8 cellular contexts compared by ENCODE assay signal in the genomic region with DNA sequence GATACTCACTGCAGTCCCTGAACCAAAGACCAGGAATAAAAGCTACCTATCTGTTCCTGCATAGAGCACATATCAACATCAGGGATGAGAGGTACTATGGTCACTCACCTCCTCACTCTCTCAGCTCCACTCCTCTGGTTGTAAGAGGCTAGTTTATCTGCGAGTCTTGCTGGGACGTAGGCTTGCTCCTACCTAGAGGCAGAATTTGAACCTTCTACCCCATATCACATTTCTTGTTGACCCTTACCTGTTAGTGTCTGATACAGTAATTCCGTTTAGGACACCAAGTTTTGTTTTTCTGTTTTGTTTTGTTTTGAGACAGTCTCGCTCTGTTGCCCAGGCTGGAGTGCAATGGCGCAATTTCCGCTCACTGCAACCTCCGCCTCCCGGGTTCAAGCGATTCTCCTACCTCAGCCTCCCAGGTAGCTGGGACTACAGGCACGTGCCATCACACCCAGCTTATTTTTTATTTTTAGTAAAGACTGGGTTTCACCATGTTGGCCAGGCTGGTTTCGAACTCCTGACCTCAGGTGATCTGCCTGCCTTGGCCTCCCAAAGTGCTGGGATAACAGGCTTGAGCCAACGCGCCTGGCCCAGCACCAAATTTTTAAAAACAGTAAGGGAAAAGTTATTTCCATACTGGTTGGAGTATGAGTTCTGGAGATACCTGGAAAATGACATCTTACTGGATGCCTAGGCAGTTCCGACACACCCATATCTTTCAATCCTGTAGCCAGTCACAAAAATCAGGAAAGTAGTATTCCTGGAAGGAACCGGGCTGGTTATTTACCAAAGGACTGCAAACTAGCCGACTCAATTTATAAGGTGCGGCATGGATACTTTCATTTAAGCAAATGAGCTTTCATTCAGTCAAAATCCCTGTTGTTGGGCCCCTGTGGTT. TPM values are rescaled to one million over a fixed set of nuclear protein-coding genes. Genes with fewer than 3 reads are reported as not detected.
DNase-seq lines count a peak whose midpoint lies in the region; ATAC-seq, FAIRE-seq and TF ChIP-seq lines count a peak whose summit lies in the region.

No MANE protein-coding gene starts in this region.

- TF ChIP-seq CTCF in keratinocyte (optimal IDR thresholded peaks at IDR 0.05 in 1 of 3, IDR thresholded peaks at IDR 0.05 in 1 of 3, conservative IDR thresholded peaks at IDR 0.05 in 1 of 3; ENCODE audit: extremely low read depth in 1 of 3, insufficient read depth in 2 of 3, low read length in 3 of 3) = no peak

- H3K27ac Mint-ChIP-seq in activated T-helper 2 cell treated with anti-CD3 and anti-CD28 coated beads, Interferon-gamma antibody, Interleukin-2, Interleukin-4, amounts not matched to agents 10 μg/mL and 5 μg/mL and 100 μg/mL, durations not matched to agents 14 hours and 24 hours and 36 hours = peak overlapping the region; percentile 96
- peak overlapping the region; percentile 99 to 100 for H3K27ac Mint-ChIP-seq in stimulated activated naive CD8-positive, alpha-beta T cell treated with anti-CD3 and anti-CD28 coated beads, Interleukin-15, amount 100 ng/mL, for 72 hours

- H3K9me3 Mint-ChIP-seq in activated T-helper 2 cell treated with anti-CD3 and anti-CD28 coated beads, Interferon-gamma antibody, Interleukin-2, Interleukin-4, amounts not matched to agents 10 μg/mL and 5 μg/mL and 100 μg/mL, durations not matched to agents 14 hours and 24 hours and 36 hours = no peaks in the 10 kb centered on the region
- no peaks in the 10 kb centered on the region for H3K9me3 Mint-ChIP-seq in stimulated activated naive CD8-positive, alpha-beta T cell treated with anti-CD3 and anti-CD28 coated beads, Interleukin-15, amount 100 ng/mL, for 72 hours

- H3K9ac ChIP-seq in keratinocyte (ENCODE audit: control insufficient read depth, extremely low read depth, insufficient read depth, low read length) = peak overlapping the region; percentile 85

- DNase-seq in activated T-helper 2 cell treated with anti-CD3 and anti-CD28 coated beads, Interferon-gamma antibody, Interleukin-2, Interleukin-4, amounts not matched to agents 10 μg/mL and 5 μg/mL and 100 μg/mL, durations not matched to agents 14 hours and 24 hours and 36 hours (ENCODE audit: low spot score) = no peak
- no peak for DNase-seq in keratinocyte (ENCODE audit: low read depth, low spot score)
- no peak for DNase-seq in stimulated activated naive CD8-positive, alpha-beta T cell treated with anti-CD3 and anti-CD28 coated beads, Interleukin-15, amount 100 ng/mL, for 72 hours
- DNase-seq in NCI-H187 (lab: John Stamatoyannopoulos, UW) = no peak
- no peak for DNase-seq in NCI-H446 (lab: John Stamatoyannopoulos, UW)
- no peak for DNase-seq in posterior vena cava (ENCODE audit: low spot score)

- dilution Hi-C loops in keratinocyte (cut with MboI; ENCODE audit: extremely low pct_ligation_motif_present, low sequenced_read_pairs) = no loop called here

- peak overlapping the region; percentile 65 for H3K4me2 ChIP-seq in keratinocyte (ENCODE audit: control insufficient read depth, extremely low read depth, insufficient read depth, low read depth, low read length)

- peak overlapping the region; percentile 73 for H3K27ac ChIP-seq in keratinocyte (ENCODE audit: control insufficient read depth, insufficient read depth, low read length)

- peak overlapping the region; percentile 60 for H2AFZ ChIP-seq in keratinocyte (ENCODE audit: control insufficient read depth, low read length)

- H3K4me1 Mint-ChIP-seq in activated T-helper 2 cell treated with anti-CD3 and anti-CD28 coated beads, Interferon-gamma antibody, Interleukin-2, Interleukin-4, amounts not matched to agents 10 μg/mL and 5 μg/mL and 100 μg/mL, durations not matched to agents 14 hours and 24 hours and 36 hours (ENCODE audit: low read depth) = peaks cover 55% of the 10 kb centered on the region
- peaks cover 60% of the 10 kb centered on the region for H3K4me1 Mint-ChIP-seq in stimulated activated naive CD8-positive, alpha-beta T cell treated with anti-CD3 and anti-CD28 coated beads, Interleukin-15, amount 100 ng/mL, for 72 hours

- no peaks in the 10 kb centered on the region for H3K27me3 ChIP-seq in keratinocyte (ENCODE audit: control insufficient read depth, extremely low read depth, insufficient read depth, low read length)

- no peaks in the 10 kb centered on the region for H3K9me3 ChIP-seq in keratinocyte (ENCODE audit: control insufficient read depth, low read depth, low read length)

- H3K4me1 ChIP-seq in keratinocyte (ENCODE audit: control insufficient read depth, extremely low read depth, insufficient read depth, low read length) = peaks cover 27% of the 10 kb centered on the region

- H3K36me3 Mint-ChIP-seq in activated T-helper 2 cell treated with anti-CD3 and anti-CD28 coated beads, Interferon-gamma antibody, Interleukin-2, Interleukin-4, amounts not matched to agents 10 μg/mL and 5 μg/mL and 100 μg/mL, durations not matched to agents 14 hours and 24 hours and 36 hours (ENCODE audit: low read depth) = peaks cover 27% of the 10 kb centered on the region

- H3K9me1 ChIP-seq in keratinocyte (ENCODE audit: control insufficient read depth, extremely low read depth, insufficient read depth, low read length) = no peaks in the 10 kb centered on the region

- H3K79me2 ChIP-seq in keratinocyte (ENCODE audit: control insufficient read depth, insufficient read depth, low read length) = peaks cover 5% of the 10 kb centered on the region

- H3K36me3 ChIP-seq in keratinocyte (ENCODE audit: control insufficient read depth in 2 of 2, extremely low read depth in 1 of 2, insufficient read depth in 2 of 2, low read length in 2 of 2) = no peaks in the 10 kb centered on the region

- no peaks in the 10 kb centered on the region for H3K27me3 Mint-ChIP-seq in activated T-helper 2 cell treated with anti-CD3 and anti-CD28 coated beads, Interferon-gamma antibody, Interleukin-2, Interleukin-4, amounts not matched to agents 10 μg/mL and 5 μg/mL and 100 μg/mL, durations not matched to agents 14 hours and 24 hours and 36 hours (ENCODE audit: low read depth)
- no peaks in the 10 kb centered on the region for H3K27me3 Mint-ChIP-seq in stimulated activated naive CD8-positive, alpha-beta T cell treated with anti-CD3 and anti-CD28 coated beads, Interleukin-15, amount 100 ng/mL, for 72 hours

- FAIRE-seq in keratinocyte (lab: Jason Lieb, UNC) = no peak

- intact Hi-C loops in activated T-helper 2 cell treated with anti-CD3 and anti-CD28 coated beads, Interferon-gamma antibody, Interleukin-2, Interleukin-4, amounts not matched to agents 10 μg/mL and 5 μg/mL and 100 μg/mL, durations not matched to agents 14 hours and 24 hours and 36 hours (cut with micrococcal nuclease) = loop anchor here (2.0 kb wide), 1 partner anchor 18 kb away; no protein-coding TSS in a partner anchor
- intact Hi-C loops in posterior vena cava (cut with DNase I) = no loop called here

- ATAC-seq in HG02763 (IDR thresholded peaks at IDR 0.05; ENCODE audit: unreplicated experiment) (peak; percentile 17), GM19467 (IDR thresholded peaks at IDR 0.05; ENCODE audit: unreplicated experiment) (no peak)
- no peak for ATAC-seq in stimulated activated naive CD8-positive, alpha-beta T cell treated with anti-CD3 and anti-CD28 coated beads, Interleukin-15, amount 100 ng/mL, for 72 hours

- H3K4me3 ChIP-seq in keratinocyte (ENCODE audit: control insufficient read depth in 2 of 3, extremely low read depth in 1 of 3, insufficient read depth in 2 of 3, low read depth in 1 of 3, low read length in 3 of 3) = peak overlapping the region; percentile 36 to 59 (median 40)

- H3K4me3 Mint-ChIP-seq in activated T-helper 2 cell treated with anti-CD3 and anti-CD28 coated beads, Interferon-gamma antibody, Interleukin-2, Interleukin-4, amounts not matched to agents 10 μg/mL and 5 μg/mL and 100 μg/mL, durations not matched to agents 14 hours and 24 hours and 36 hours (ENCODE audit: low read depth) = peak overlapping the region; percentile 93
- peak overlapping the region; percentile 95 to 97 for H3K4me3 Mint-ChIP-seq in stimulated activated naive CD8-positive, alpha-beta T cell treated with anti-CD3 and anti-CD28 coated beads, Interleukin-15, amount 100 ng/mL, for 72 hours

- H4K20me1 ChIP-seq in keratinocyte (ENCODE audit: control insufficient read depth, extremely low read depth, insufficient read depth, low read length) = no peaks in the 10 kb centered on the region

RNA-seq across cellular contexts. Expression of a gene that starts 0.8 kb away (rescaled TPM):
- 10.3 and 11.9 TPM in 2 replicates for total RNA-seq in activated T-helper 2 cell treated with anti-CD3 and anti-CD28 coated beads, Interferon-gamma antibody, Interleukin-2, Interleukin-4, amounts not matched to agents 10 μg/mL and 5 μg/mL and 100 μg/mL, durations not matched to agents 14 hours and 24 hours and 36 hours
- 8.7 to 14.7 TPM (median 13.0 TPM) in 3 replicates for polyA plus RNA-seq in keratinocyte
- 12.8 TPM for polyA plus RNA-seq in keratinocyte (2011; ENCODE audit: low read depth)
- polyA plus RNA-seq in keratinocyte (2011; cell fraction: cytosol; rRNA removed) = 7.6 and 9.5 TPM in 2 replicates
- 6.6 and 8.1 TPM in 2 replicates for polyA plus RNA-seq in keratinocyte (2011; cell fraction: nucleus; rRNA removed)
- 1.4 and 14.5 TPM in 2 replicates for polyA plus RNA-seq in keratinocyte (2012; ENCODE audit: low replicate concordance)
- polyA minus RNA-seq in keratinocyte = 1.5 to 7.6 TPM (median 4.0 TPM) in 3 replicates
- 15.9 TPM for polyA minus RNA-seq in keratinocyte (2011; cell fraction: cytosol; rRNA and poly(A)+ RNA removed)
- 4.0 and 5.0 TPM in 2 replicates for polyA minus RNA-seq in keratinocyte (2011; cell fraction: nucleus; rRNA and poly(A)+ RNA removed)
- 10 to 100 TPM in 1 of 2 donors, 1 to 10 TPM in 1; 8.3 to 10.4 TPM for total RNA-seq in posterior vena cava

RNA-seq across cellular contexts. Expression of a gene that starts 32.1 kb away (rescaled TPM):
- total RNA-seq in activated T-helper 2 cell treated with anti-CD3 and anti-CD28 coated beads, Interferon-gamma antibody, Interleukin-2, Interleukin-4, amounts not matched to agents 10 μg/mL and 5 μg/mL and 100 μg/mL, durations not matched to agents 14 hours and 24 hours and 36 hours = 18.0 and 18.8 TPM in 2 replicates
- polyA plus RNA-seq in keratinocyte = 38.5 to 43.2 TPM (median 39.6 TPM) in 3 replicates
- polyA plus RNA-seq in keratinocyte (2011; ENCODE audit: low read depth) = 64.8 TPM
- polyA plus RNA-seq in keratinocyte (2011; cell fraction: cytosol; rRNA removed) = 22.0 and 31.9 TPM in 2 replicates
- 13.3 and 14.5 TPM in 2 replicates for polyA plus RNA-seq in keratinocyte (2011; cell fraction: nucleus; rRNA removed)
- 16.7 and 33.0 TPM in 2 replicates for polyA plus RNA-seq in keratinocyte (2012; ENCODE audit: low replicate concordance)
- polyA minus RNA-seq in keratinocyte = 19.0 to 25.1 TPM (median 21.8 TPM) in 3 replicates
- 28.0 TPM for polyA minus RNA-seq in keratinocyte (2011; cell fraction: cytosol; rRNA and poly(A)+ RNA removed)
- 5.3 and 8.4 TPM in 2 replicates for polyA minus RNA-seq in keratinocyte (2011; cell fraction: nucleus; rRNA and poly(A)+ RNA removed)
- 10 to 100 TPM; 10.8 to 17.0 TPM for total RNA-seq in posterior vena cava
